ENCODE assay signal across 10 cellular contexts in genomic region chr19:56814656-56815055, GRCh38. TPM values are rescaled to one million over a fixed set of nuclear protein-coding genes. Genes with fewer than 3 reads are reported as not detected.
"Had no signal": no experiment of that assay in that cellular context is flagged by ENCODE, and none has a peak within 500 bp of the region (broad histone marks: within the 10 kb centered on the region; RNA-seq: fewer than 3 reads in every experiment).

No MANE protein-coding gene starts in this region.

- H3K4me3 ChIP-seq: K562 had no signal

- ATAC-seq: K562 had no signal

- H3K9ac ChIP-seq: KMS-11 had no signal

- FAIRE-seq: HTR-8/SVneo, K562 had no signal

- DNase-seq: IMR-90, KBM-7, KG1 had no signal

- H3K27ac ChIP-seq: HL-60, KMS-11 had no signal

- H3K4me2 ChIP-seq: KMS-11 had no signal

RNA-seq across cellular contexts. Expression of gene PEG3, which starts 25.9 kb away (rescaled TPM):
- total RNA-seq: HT-29, HT1080, IMR-90 had no signal
- polyA plus RNA-seq: IgD-negative memory B cell, IMR-90 had no signal

RNA-seq across cellular contexts. Expression of gene ZIM2, which starts 25.9 kb away (rescaled TPM):
- total RNA-seq: HT-29, HT1080, IMR-90, K562 had no signal
- polyA plus RNA-seq: IgD-negative memory B cell, IMR-90, K562 had no signal
